In genomic region chr22:27769012-27769411, GRCh38 we compare ENCODE assay signal across 19 cellular contexts. TPM values are rescaled to one million over a fixed set of nuclear protein-coding genes. Genes with fewer than 3 reads are reported as not detected.
"Had no signal": no experiment of that assay in that cellular context is flagged by ENCODE, and none has a peak within 500 bp of the region (broad histone marks: within the 10 kb centered on the region; RNA-seq: fewer than 3 reads in every experiment).

No MANE protein-coding gene starts in this region.

- H3K4me3 ChIP-seq: SJSA1, SK-N-MC had no signal

- H3K27me3 ChIP-seq: SJSA1 had no signal

- H3K9me3 ChIP-seq: SJSA1 had no signal

- FAIRE-seq: HepG2, RCC 7860 had no signal

- H3K27ac ChIP-seq: KMS-11, SJSA1, SK-N-MC had no signal

- H3K4me1 ChIP-seq: SJSA1 had no signal

- DNase-seq: IMR-90, Kasumi-1, MM.1S, NCI-H1092 treated with DMSO at 0.1 percent for 48 hours, NCI-H1436, NCI-H187, NCI-H2029, NCI-H2081 treated with DMSO at 0.1 percent for 48 hours, NCI-H2227 treated with DMSO at 0.1 percent for 48 hours, NCI-H524, NCI-H774, Right ventricle myocardium superior, RPMI8226, SIG-M5 had no signal

- H3K36me3 ChIP-seq: SJSA1 had no signal

RNA-seq across cellular contexts. Expression of gene MN1, which starts 32.5 kb away (rescaled TPM):
- total RNA-seq: HepG2 had no signal
